In the genomic region with DNA sequence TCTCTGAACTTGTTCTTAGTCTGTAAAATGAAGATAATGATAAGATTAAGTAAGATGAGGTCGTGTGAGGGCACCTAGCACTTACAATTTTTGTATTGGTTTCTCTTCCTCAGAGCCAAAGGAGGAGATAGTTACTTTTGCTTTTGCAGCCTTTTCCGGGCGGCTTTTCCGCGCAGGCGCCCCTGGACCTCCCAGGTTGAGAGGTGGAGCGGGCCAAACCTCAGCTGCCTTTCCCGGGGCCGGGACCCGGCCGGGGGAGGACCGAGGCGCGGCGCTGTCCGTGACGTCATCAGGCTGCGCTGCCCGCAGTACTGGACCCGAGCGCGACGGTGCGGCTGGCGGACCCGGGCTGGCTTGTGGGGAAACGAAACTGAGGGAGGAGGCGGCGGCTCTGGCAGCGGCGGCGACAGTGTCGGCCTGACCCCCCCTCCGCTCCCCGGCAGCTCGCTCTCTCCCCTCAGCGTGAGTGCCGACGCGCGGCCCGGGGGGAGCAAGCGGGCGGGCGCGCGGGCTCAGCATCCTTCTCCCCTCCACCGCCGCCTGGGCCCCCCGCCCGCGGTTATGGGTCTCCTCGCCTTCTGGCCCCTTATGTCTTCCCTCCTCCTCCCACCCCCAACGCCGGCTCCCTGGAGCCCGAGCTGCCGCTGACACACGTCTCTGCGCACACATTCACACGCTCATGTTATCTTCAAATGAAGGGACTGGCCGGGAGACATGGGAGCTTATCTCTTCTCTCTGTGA, we compare ENCODE assay signal across 8 cellular contexts. TPM values are rescaled to one million over a fixed set of nuclear protein-coding genes. Genes with fewer than 3 reads are reported as not detected.
DNase-seq lines count a peak whose midpoint lies in the region; TF ChIP-seq lines count a peak whose summit lies in the region.

A gene with protein sequence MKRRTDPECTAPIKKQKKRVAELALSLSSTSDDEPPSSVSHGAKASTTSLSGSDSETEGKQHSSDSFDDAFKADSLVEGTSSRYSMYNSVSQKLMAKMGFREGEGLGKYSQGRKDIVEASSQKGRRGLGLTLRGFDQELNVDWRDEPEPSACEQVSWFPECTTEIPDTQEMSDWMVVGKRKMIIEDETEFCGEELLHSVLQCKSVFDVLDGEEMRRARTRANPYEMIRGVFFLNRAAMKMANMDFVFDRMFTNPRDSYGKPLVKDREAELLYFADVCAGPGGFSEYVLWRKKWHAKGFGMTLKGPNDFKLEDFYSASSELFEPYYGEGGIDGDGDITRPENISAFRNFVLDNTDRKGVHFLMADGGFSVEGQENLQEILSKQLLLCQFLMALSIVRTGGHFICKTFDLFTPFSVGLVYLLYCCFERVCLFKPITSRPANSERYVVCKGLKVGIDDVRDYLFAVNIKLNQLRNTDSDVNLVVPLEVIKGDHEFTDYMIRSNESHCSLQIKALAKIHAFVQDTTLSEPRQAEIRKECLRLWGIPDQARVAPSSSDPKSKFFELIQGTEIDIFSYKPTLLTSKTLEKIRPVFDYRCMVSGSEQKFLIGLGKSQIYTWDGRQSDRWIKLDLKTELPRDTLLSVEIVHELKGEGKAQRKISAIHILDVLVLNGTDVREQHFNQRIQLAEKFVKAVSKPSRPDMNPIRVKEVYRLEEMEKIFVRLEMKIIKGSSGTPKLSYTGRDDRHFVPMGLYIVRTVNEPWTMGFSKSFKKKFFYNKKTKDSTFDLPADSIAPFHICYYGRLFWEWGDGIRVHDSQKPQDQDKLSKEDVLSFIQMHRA (plus strand): TSS at position 306 of the 741 bp plus-strand sequence. CDS start 2,409 bp downstream, outside the sequence.

- H3K9me3 Mint-ChIP-seq in H9 (no peaks in the 10 kb centered on the region; a peak in 1 of 5 replicates), nephron (peaks cover 6% of the 10 kb centered on the region)
- no peaks in the 10 kb centered on the region for H3K9me3 Mint-ChIP-seq in stimulated activated naive CD8-positive, alpha-beta T cell treated with anti-CD3 and anti-CD28 coated beads, Interleukin-15, Interleukin-2, amounts not matched to agents 100 ng/mL and 50 ng/mL, for 24 hours

- peak within 1 kb of the TSS; percentile 78 for H3K14ac ChIP-seq in H9 (ENCODE audit: insufficient read depth, low read length)

- H4K20me1 ChIP-seq in H9 (ENCODE audit: control insufficient read depth, insufficient read depth, insufficient read length): no peaks in the 10 kb centered on the region

- no peak within 1 kb of the TSS for H2BK20ac ChIP-seq in H9 (ENCODE audit: low read depth, low read length, poor library complexity, severe bottlenecking)

- H3K4me1 Mint-ChIP-seq in H9 (peaks cover 17 to 19% of the 10 kb centered on the region in 2 experiments), nephron (peaks cover 31% of the 10 kb centered on the region)
- peaks cover 43% of the 10 kb centered on the region for H3K4me1 Mint-ChIP-seq in stimulated activated naive CD8-positive, alpha-beta T cell treated with anti-CD3 and anti-CD28 coated beads, Interleukin-15, Interleukin-2, amounts not matched to agents 100 ng/mL and 50 ng/mL, for 24 hours (ENCODE audit: low read depth)

- peak within 1 kb of the TSS; percentile 79 for H3K18ac ChIP-seq in H9 (ENCODE audit: insufficient read length, low read depth, low read length)

- H3K36me3 ChIP-seq in ES-I3 (ENCODE audit: insufficient read depth, low read length): peaks cover 4% of the 10 kb centered on the region

- H3K27me3 ChIP-seq in H9 (ENCODE audit: insufficient read depth, low read length): no peaks in the 10 kb centered on the region

- WGBS in H9 (ENCODE audit: extremely low coverage, insufficient read length, low lambda C conversion rate): no CpG with 5 or more reads among the region's 61 CpGs

- H2BK15ac ChIP-seq in H9 (ENCODE audit: low read depth, low read length): no peak within 1 kb of the TSS

- no peak within 1 kb of the TSS for H2BK120ac ChIP-seq in H9 (ENCODE audit: low read depth, low read length, poor library complexity, severe bottlenecking)

- peaks cover 9% of the 10 kb centered on the region for H3K23me2 ChIP-seq in H9 (ENCODE audit: insufficient read length, low read depth, low read length, poor library complexity, severe bottlenecking)

- no peak within 1 kb of the TSS for H2BK5ac ChIP-seq in H9 (ENCODE audit: insufficient read length, low read length)

- H3K27me3 Mint-ChIP-seq in H9 (ENCODE audit: low read depth) (no peaks in the 10 kb centered on the region), nephron (ENCODE audit: low read depth) (peaks cover 4% of the 10 kb centered on the region)
- H3K27me3 Mint-ChIP-seq in stimulated activated naive CD8-positive, alpha-beta T cell treated with anti-CD3 and anti-CD28 coated beads, Interleukin-15, Interleukin-2, amounts not matched to agents 100 ng/mL and 50 ng/mL, for 24 hours: peaks cover 6% of the 10 kb centered on the region

- H3K9me3 ChIP-seq in ES-I3 (ENCODE audit: control insufficient read depth, insufficient read depth, low read length) (no peaks in the 10 kb centered on the region), H9 (ENCODE audit: control insufficient read depth, low read depth, low read length) (no peaks in the 10 kb centered on the region)

- no peak within 1 kb of the TSS for H2BK12ac ChIP-seq in H9 (ENCODE audit: insufficient read length, low read depth, low read length)

- peak within 1 kb of the TSS; percentile 65 for H3K27ac ChIP-seq in H9 (ENCODE audit: insufficient read length, low read depth, low read length)

- H3K23ac ChIP-seq in H9 (ENCODE audit: insufficient read length, low read depth, low read length): no peak within 1 kb of the TSS

- peak within 1 kb of the TSS; percentile 74 for H3K9ac ChIP-seq in ES-I3 (ENCODE audit: low read depth, low read length)
- H3K9ac ChIP-seq in H9 (ENCODE audit: extremely low read depth, insufficient read length, low read length): peak within 1 kb of the TSS; percentile 88

- no peak within 1 kb of the TSS for H3K56ac ChIP-seq in H9 (ENCODE audit: insufficient read length, low read depth, low read length)

- no peak within 1 kb of the TSS for H4K91ac ChIP-seq in H9 (ENCODE audit: insufficient read length, low read depth, low read length)

- H3K4me1 ChIP-seq in ES-I3 (ENCODE audit: insufficient read depth, low read length): peaks cover 4% of the 10 kb centered on the region
- no peaks in the 10 kb centered on the region for H3K4me1 ChIP-seq in H9 (ENCODE audit: insufficient read depth, low read length)

- H3T11ph ChIP-seq in H9 (ENCODE audit: low read length): no peak within 1 kb of the TSS

- no peak within 1 kb of the TSS for H4K5ac ChIP-seq in H9 (ENCODE audit: insufficient read length, low read depth, low read length)

- H2AFZ ChIP-seq in H9 (ENCODE audit: low read length): peak within 1 kb of the TSS; percentile 34

- no peak within 1 kb of the TSS for H4K8ac ChIP-seq in H9 (replicated peaks; ENCODE audit: insufficient read length, low read depth, low read length)

- peaks cover 2% of the 10 kb centered on the region; the same call in 1 of the 2 replicates for H3K79me2 ChIP-seq in H9 (ENCODE audit: insufficient read depth, low read length)

- no peak within 1 kb of the TSS for H3K4ac ChIP-seq in H9 (ENCODE audit: low read depth, low read length)

- H3K4me2 ChIP-seq in H9 (ENCODE audit: insufficient read depth, insufficient read length, low read length): peak within 1 kb of the TSS; percentile 84

- H3K36me3 Mint-ChIP-seq in H9 (ENCODE audit: insufficient read depth in 1 of 3, low read depth in 3 of 3) (peaks cover 3 to 23% (median 15%) of the 10 kb centered on the region in 3 experiments; a peak in 5 of 7 replicates), nephron (ENCODE audit: low read depth) (peaks cover 19% of the 10 kb centered on the region)
- peaks cover 21% of the 10 kb centered on the region for H3K36me3 Mint-ChIP-seq in stimulated activated naive CD8-positive, alpha-beta T cell treated with anti-CD3 and anti-CD28 coated beads, Interleukin-15, Interleukin-2, amounts not matched to agents 100 ng/mL and 50 ng/mL, for 24 hours (ENCODE audit: low read depth)

- peaks cover 3% of the 10 kb centered on the region for H3K79me1 ChIP-seq in H9 (ENCODE audit: insufficient read depth, low read depth, low read length, poor library complexity, severe bottlenecking)

- DNase-seq in H9: peak; percentile 92
- DNase-seq in M059J (ENCODE audit: low read depth): peak; percentile 94
- DNase-seq in SHP77 treated with DMSO at 0.1 percent for 48 hours (lab: John Stamatoyannopoulos, UW): peak; percentile 57
- peak; percentile 99 for DNase-seq in activated effector memory CD4-positive, alpha-beta T cell treated with anti-CD3 and anti-CD28 coated beads, Interleukin-2, amount 50 U/mL, for 16 hours
- peak; percentile 89 for DNase-seq in fibroblast of the aortic adventitia (ENCODE audit: low read depth)

- peak within 1 kb of the TSS; percentile 95 for H3K4me3 ChIP-seq in fibroblast of the aortic adventitia (ENCODE audit: low read depth, low read length)

- TF ChIP-seq CTCF in H9 (conservative IDR thresholded peaks at IDR 0.05): no peak
- TF ChIP-seq CTCF in fibroblast of the aortic adventitia (IDR thresholded peaks at IDR 0.05; ENCODE audit: insufficient read depth, low read length): no peak
- no peak for TF ChIP-seq CTCF in nephron (IDR thresholded peaks at IDR 0.05; ENCODE audit: unreplicated experiment in 3 of 3)

- H3K4me3 Mint-ChIP-seq in H9 (peak within 1 kb of the TSS; percentile 94), nephron (peak within 1 kb of the TSS; percentile 89 to 95 (median 92))
- H3K4me3 Mint-ChIP-seq in stimulated activated naive CD8-positive, alpha-beta T cell treated with anti-CD3 and anti-CD28 coated beads, Interleukin-15, Interleukin-2, amounts not matched to agents 100 ng/mL and 50 ng/mL, for 24 hours: peak within 1 kb of the TSS; percentile 96

- no peak within 1 kb of the TSS for H2AK5ac ChIP-seq in H9 (ENCODE audit: insufficient read length, low read length)

- peak within 1 kb of the TSS; percentile 79 to 96 (median 81); a peak in 6 of 7 replicates for H3K27ac Mint-ChIP-seq in H9
- peak within 1 kb of the TSS; percentile 87 to 94 (median 87) for H3K27ac Mint-ChIP-seq in nephron
- peak within 1 kb of the TSS; percentile 97 for H3K27ac Mint-ChIP-seq in stimulated activated naive CD8-positive, alpha-beta T cell treated with anti-CD3 and anti-CD28 coated beads, Interleukin-15, Interleukin-2, amounts not matched to agents 100 ng/mL and 50 ng/mL, for 24 hours

RNA-seq across cellular contexts. Expression of the gene that starts here (rescaled TPM):
- total RNA-seq in H9 (2021): 34.8 and 35.0 TPM in 2 replicates
- total RNA-seq in M059J (2014; rRNA removed; shearing (Covaris generic)): 46.5 and 81.1 TPM in 2 replicates
- total RNA-seq in fibroblast of the aortic adventitia (ENCODE audit: low replicate concordance): 30.7 and 49.9 TPM in 2 replicates

Comparison
In these comparisons a context has a peak if more than half of its experiments do, and no peak if none do; other contexts are left out.
1. Peak in every context shown above with its lines: DNase-seq, H3K4me3 ChIP-seq and H3K27ac ChIP-seq.